In the genomic region with DNA sequence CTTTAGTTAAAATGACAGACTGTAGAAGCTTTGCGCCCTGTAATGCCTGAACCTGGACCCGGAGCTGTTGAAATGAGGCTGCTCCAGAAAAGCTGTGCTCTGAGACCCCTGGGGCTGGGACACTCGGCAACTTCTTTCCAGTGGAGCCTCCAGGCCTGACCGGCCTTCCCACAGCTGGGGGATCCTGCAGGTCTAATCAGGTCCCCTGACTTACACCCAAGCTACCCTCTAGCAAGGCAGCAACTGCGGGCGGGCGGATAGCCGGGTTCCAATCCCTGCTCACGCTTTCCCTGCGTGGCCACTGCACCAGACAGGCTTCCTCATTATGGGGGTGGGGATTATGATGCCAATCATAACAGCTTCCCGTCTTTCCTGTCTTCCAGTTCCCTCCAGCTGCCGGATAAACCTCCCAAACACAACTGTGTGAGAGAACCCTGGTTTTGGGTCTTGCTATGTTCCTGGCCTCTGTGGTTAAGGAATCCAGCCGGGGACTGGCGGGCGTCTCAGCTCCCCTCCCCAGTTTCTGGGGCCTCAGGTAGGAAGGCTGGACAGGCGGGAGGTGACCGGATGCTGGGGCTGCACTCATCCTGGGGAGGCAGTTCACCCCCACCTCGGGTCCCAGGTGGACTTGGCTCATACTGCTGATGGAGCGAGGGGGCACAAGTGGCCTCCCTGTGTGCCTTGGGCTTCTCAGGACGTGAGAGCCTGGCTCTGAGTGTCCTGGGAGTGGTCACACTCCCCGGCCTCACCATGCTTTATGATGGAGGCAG, we compare ENCODE assay signal across 18 cellular contexts. TPM values are rescaled to one million over a fixed set of nuclear protein-coding genes. Genes with fewer than 3 reads are reported as not detected.
"Had no signal": no experiment of that assay in that cellular context is flagged by ENCODE, and none has a peak within 500 bp of the region (broad histone marks: within the 10 kb centered on the region; RNA-seq: fewer than 3 reads in every experiment).

No MANE protein-coding gene starts in this region.

- H3K4me3 ChIP-seq: mucosa of descending colon, ovary, right lobe of liver, suprapubic skin, thyroid gland, uterus had no signal

- DNase-seq: effector memory CD8-positive, alpha-beta T cell; foreskin keratinocyte; left colon; left ventricle myocardium superior; mammary epithelial cell; mucosa of descending colon; naive thymus-derived CD8-positive, alpha-beta T cell; ovary; right lobe of liver; stimulated activated CD4-positive, alpha-beta T cell treated with anti-CD3 and anti-CD28 coated beads, Interleukin-4, amount 100 ng/mL, for 1 hour; stimulated activated CD8-positive, alpha-beta memory T cell treated with anti-CD3 and anti-CD28 coated beads, Interleukin-4, amount 100 ng/mL, for 48 hours; stimulated activated naive CD8-positive, alpha-beta T cell treated with anti-CD3 and anti-CD28 coated beads, Interleukin-15, Interleukin-2, amounts not matched to agents 100 U/mL and 50 U/mL, for 24 hours; thyroid gland; uterus had no signal

RNA-seq across cellular contexts. Expression of a gene that starts 38.6 kb away (rescaled TPM):
- total RNA-seq: epithelial cell of proximal tubule, foreskin keratinocyte, kidney epithelial cell, mammary epithelial cell, progenitor cell of endocrine pancreas had no signal
